Comparison of ENCODE assay signal across 23 cellular contexts in genomic region chr20:17657079-17657825, GRCh38. TPM values are rescaled to one million over a fixed set of nuclear protein-coding genes. Genes with fewer than 3 reads are reported as not detected.
DNase-seq lines count a peak whose midpoint lies in the region; ATAC-seq and TF ChIP-seq lines count a peak whose summit lies in the region.
"Had no signal": no experiment of that assay in that cellular context is flagged by ENCODE, and none has a peak within 500 bp of the region (broad histone marks: within the 10 kb centered on the region; RNA-seq: fewer than 3 reads in every experiment).

No MANE protein-coding gene starts in this region.

- POLR2A ChIA-PET in WTC11 (lab: Charles Lee) = no interaction called here

- H3K27ac ChIP-seq in H9 (ENCODE audit: insufficient read length, low read depth, low read length) = no peak overlapping the region
- peak overlapping the region; percentile 58 for H3K27ac ChIP-seq in smooth muscle cell (ENCODE audit: low read depth)
- H3K27ac ChIP-seq in foreskin keratinocyte = no peak overlapping the region
- H3K27ac ChIP-seq: colonic mucosa, lower lobe of right lung, parathyroid adenoma, Peyer's patch had no signal

- peaks cover 47 to 53% (median 52%) of the 10 kb centered on the region in 3 experiments for H3K36me3 Mint-ChIP-seq in H9 (ENCODE audit: insufficient read depth in 1 of 3, low read depth in 3 of 3)
- peaks cover 50% of the 10 kb centered on the region for H3K36me3 Mint-ChIP-seq in WTC11

- H3K4ac ChIP-seq in H9 (ENCODE audit: low read depth, low read length) = no peak overlapping the region

- no peak overlapping the region for H3K4me3 Mint-ChIP-seq in H9
- no peak overlapping the region for H3K4me3 Mint-ChIP-seq in WTC11
- H3K4me3 Mint-ChIP-seq: activated CD4-positive, alpha-beta T cell treated with anti-CD3 and anti-CD28 coated beads for 36 hours; activated naive CD8-positive, alpha-beta T cell treated with anti-CD3 and anti-CD28 coated beads, Interleukin-2, amount 10 ng/mL, durations not matched to agents 7 days and 5 days had no signal

- H3K9me3 Mint-ChIP-seq in H9 = peaks cover 11 to 22% of the 10 kb centered on the region in 2 experiments
- peaks cover 16% of the 10 kb centered on the region for H3K9me3 Mint-ChIP-seq in WTC11

- peaks cover 6% of the 10 kb centered on the region for H3K36me3 ChIP-seq in smooth muscle cell (ENCODE audit: low read depth)

- no peak overlapping the region for H3T11ph ChIP-seq in H9 (ENCODE audit: low read length)

- H3K4me3 ChIP-seq in smooth muscle cell = no peak overlapping the region
- H3K4me3 ChIP-seq: colonic mucosa, HAP-1, lower lobe of right lung, Peyer's patch, tibial nerve had no signal

- H3K9me3 ChIP-seq in H9 (ENCODE audit: control insufficient read depth, low read depth, low read length) (no peaks in the 10 kb centered on the region), smooth muscle cell (replicated peaks; ENCODE audit: low read depth) (no peaks in the 10 kb centered on the region)
- H3K9me3 ChIP-seq: colonic mucosa, lower lobe of right lung, Peyer's patch had no signal

- H4K5ac ChIP-seq in H9 (ENCODE audit: insufficient read length, low read depth, low read length) = no peak overlapping the region

- H3K79me2 ChIP-seq in H9 (ENCODE audit: insufficient read depth, low read length) (peaks cover 24% of the 10 kb centered on the region; the same call in 1 of the 2 replicates), smooth muscle cell (ENCODE audit: low read depth) (peaks cover 100% of the 10 kb centered on the region)

- H3K4me2 ChIP-seq in H9 (ENCODE audit: insufficient read depth, insufficient read length, low read length) (no peak overlapping the region), smooth muscle cell (no peak overlapping the region)

- no peak overlapping the region for H2AK5ac ChIP-seq in H9 (ENCODE audit: insufficient read length, low read length)

- H2BK20ac ChIP-seq in H9 (ENCODE audit: low read depth, low read length, poor library complexity, severe bottlenecking) = no peak overlapping the region

- peaks cover 37% of the 10 kb centered on the region for H3F3A ChIP-seq in smooth muscle cell (ENCODE audit: low read depth)

- H2AFZ ChIP-seq in H9 (ENCODE audit: low read length) (no peak overlapping the region), smooth muscle cell (ENCODE audit: low read depth) (no peak overlapping the region)
- H2AFZ ChIP-seq: parathyroid adenoma had no signal

- H4K20me1 ChIP-seq in H9 (ENCODE audit: control insufficient read depth, insufficient read depth, insufficient read length) (no peaks in the 10 kb centered on the region), smooth muscle cell (ENCODE audit: low read depth) (peaks cover 100% of the 10 kb centered on the region)

- DNase-seq in H9 (peak; percentile 47), WTC11 (ENCODE audit: low spot score) (no peak), mesenteric fat pad (ENCODE audit: low spot score) (peak; percentile 83), smooth muscle cell (lab: John Stamatoyannopoulos, UW; ENCODE audit: unreplicated experiment) (no peak), foreskin keratinocyte (no peak), left lobe of liver (ENCODE audit: low spot score) (no peak)
- DNase-seq: activated CD4-positive, alpha-beta T cell treated with anti-CD3 and anti-CD28 coated beads for 36 hours; activated naive CD8-positive, alpha-beta T cell treated with anti-CD3 and anti-CD28 coated beads, Interleukin-2, amount 10 ng/mL, durations not matched to agents 7 days and 5 days; AML-193; colonic mucosa; COR-L47; DND-41; lower lobe of right lung; NCI-H1105; NCI-H2081 treated with DMSO at 0.1 percent for 48 hours; NK-92 treated with Interleukin-12 subunit alpha and Interleukin-12 subunit beta, amount 100 ng/mL, for 24 hours; stimulated activated naive CD4-positive, alpha-beta T cell treated with Interleukin-2 at 50 U/mL for 16 hours had no signal

- H4K91ac ChIP-seq in H9 (ENCODE audit: insufficient read length, low read depth, low read length) = no peak overlapping the region

- TF ChIP-seq CTCF in H9 (conservative IDR thresholded peaks at IDR 0.05) (no peak), WTC11 (IDR thresholded peaks at IDR 0.05) (no peak), smooth muscle cell (IDR thresholded peaks at IDR 0.05; ENCODE audit: borderline replicate concordance, insufficient read depth, poor library complexity, severe bottlenecking) (no peak), foreskin keratinocyte (conservative IDR thresholded peaks at IDR 0.05) (no peak)

- no peak; the same call in 1 of the 2 replicates for ATAC-seq in WTC11
- ATAC-seq in foreskin keratinocyte = no peak
- no peak for ATAC-seq in left lobe of liver
- ATAC-seq in HG03469 (IDR thresholded peaks at IDR 0.05; ENCODE audit: unreplicated experiment) = no peak
- ATAC-seq: activated CD4-positive, alpha-beta T cell treated with anti-CD3 and anti-CD28 coated beads for 36 hours; lower lobe of right lung had no signal

- H3K27me3 ChIP-seq in H9 (ENCODE audit: insufficient read depth, low read length) = no peaks in the 10 kb centered on the region
- H3K27me3 ChIP-seq in smooth muscle cell (ENCODE audit: low read depth) = no peaks in the 10 kb centered on the region
- H3K27me3 ChIP-seq in foreskin keratinocyte = no peaks in the 10 kb centered on the region
- H3K27me3 ChIP-seq: colonic mucosa, Peyer's patch, tibial nerve had no signal

- H2BK12ac ChIP-seq in H9 (ENCODE audit: insufficient read length, low read depth, low read length) = no peak overlapping the region

- no peaks in the 10 kb centered on the region for H3K23me2 ChIP-seq in H9 (ENCODE audit: insufficient read length, low read depth, low read length, poor library complexity, severe bottlenecking)

- no peak overlapping the region for H3K23ac ChIP-seq in H9 (ENCODE audit: insufficient read length, low read depth, low read length)

- no peak overlapping the region for H3K56ac ChIP-seq in H9 (ENCODE audit: insufficient read length, low read depth, low read length)

- H3K9ac ChIP-seq in H9 (ENCODE audit: extremely low read depth, insufficient read length, low read length) (no peak overlapping the region), smooth muscle cell (ENCODE audit: low read depth) (no peak overlapping the region)
- H3K9ac ChIP-seq: parathyroid adenoma had no signal

- no peaks in the 10 kb centered on the region; the same call in 1 of the 2 replicates for H3K27me3 Mint-ChIP-seq in H9 (ENCODE audit: low read depth)
- no peaks in the 10 kb centered on the region for H3K27me3 Mint-ChIP-seq in WTC11 (ENCODE audit: low read depth)
- H3K27me3 Mint-ChIP-seq: activated CD4-positive, alpha-beta T cell treated with anti-CD3 and anti-CD28 coated beads for 36 hours; activated naive CD8-positive, alpha-beta T cell treated with anti-CD3 and anti-CD28 coated beads, Interleukin-2, amount 10 ng/mL, durations not matched to agents 7 days and 5 days had no signal

- WGBS in H9 (ENCODE audit: extremely low coverage, insufficient read length, low lambda C conversion rate) = no CpG with 5 or more reads among the region's 9 CpGs
- WGBS in smooth muscle cell (ENCODE audit: low lambda C conversion rate) = 83% methylated on average over 9 of the region's 9 CpGs

- no peak overlapping the region for H4K8ac ChIP-seq in H9 (replicated peaks; ENCODE audit: insufficient read length, low read depth, low read length)

- CTCF ChIA-PET in WTC11 (lab: Charles Lee) = interaction anchor here (0.9 to 3.3 kb wide), 4 partner anchors 24 to 281 kb away, joined by 3 to 24 read pairs (median 9); partner anchors contain the start of gene RRBP1

- H3K27ac Mint-ChIP-seq in H9 = peak overlapping the region; percentile 66 to 79 (median 74); a peak in 4 of 7 replicates
- H3K27ac Mint-ChIP-seq in WTC11 = peak overlapping the region; percentile 72
- H3K27ac Mint-ChIP-seq: activated CD4-positive, alpha-beta T cell treated with anti-CD3 and anti-CD28 coated beads for 36 hours; activated naive CD8-positive, alpha-beta T cell treated with anti-CD3 and anti-CD28 coated beads, Interleukin-2, amount 10 ng/mL, durations not matched to agents 7 days and 5 days had no signal

- no peak overlapping the region for H2BK5ac ChIP-seq in H9 (ENCODE audit: insufficient read length, low read length)

- H3K18ac ChIP-seq in H9 (ENCODE audit: insufficient read length, low read depth, low read length) = no peak overlapping the region

- H3K14ac ChIP-seq in H9 (ENCODE audit: insufficient read depth, low read length) = no peak overlapping the region; the same call in 1 of the 2 replicates

- no peak overlapping the region for H2BK120ac ChIP-seq in H9 (ENCODE audit: low read depth, low read length, poor library complexity, severe bottlenecking)

- H3K79me1 ChIP-seq in H9 (ENCODE audit: insufficient read depth, low read depth, low read length, poor library complexity, severe bottlenecking) = peaks cover 4% of the 10 kb centered on the region

- H3K4me1 ChIP-seq in H9 (ENCODE audit: insufficient read depth, low read length) = peaks cover 2% of the 10 kb centered on the region; the same call in 1 of the 2 replicates
- H3K4me1 ChIP-seq in smooth muscle cell (ENCODE audit: low read depth) = no peaks in the 10 kb centered on the region
- H3K4me1 ChIP-seq in foreskin keratinocyte = no peaks in the 10 kb centered on the region

- H2BK15ac ChIP-seq in H9 (ENCODE audit: low read depth, low read length) = no peak overlapping the region

- H3K4me1 Mint-ChIP-seq in H9 (peaks cover 34 to 44% of the 10 kb centered on the region in 2 experiments), WTC11 (peaks cover 58% of the 10 kb centered on the region)

RNA-seq across cellular contexts. Expression of gene RRBP1, which starts 24.8 kb away (rescaled TPM):
- total RNA-seq in H9 (2021) (89.8 and 97.8 TPM in 2 replicates), WTC11 (2021) (161 to 171 TPM (median 162 TPM) in 3 replicates), mesenteric fat pad (170 TPM), smooth muscle cell (142 and 180 TPM in 2 replicates), foreskin keratinocyte (107 and 109 TPM in 2 replicates), left lobe of liver (191 TPM)
- polyA plus RNA-seq in smooth muscle cell (224 and 226 TPM in 2 replicates), foreskin keratinocyte (51.9 and 56.6 TPM in 2 replicates)

RNA-seq across cellular contexts. Expression of gene BANF2, which starts 42.5 kb away (rescaled TPM):
- not detected in 2 replicates for total RNA-seq in H9 (2021)
- total RNA-seq in WTC11 (2021) = not detected in 3 replicates
- not detected for total RNA-seq in mesenteric fat pad
- not detected in 2 replicates for total RNA-seq in smooth muscle cell
- not detected in 2 replicates for polyA plus RNA-seq in smooth muscle cell
- not detected in 2 replicates for total RNA-seq in foreskin keratinocyte
- not detected in 2 replicates for polyA plus RNA-seq in foreskin keratinocyte
- not detected for total RNA-seq in left lobe of liver
- total RNA-seq: activated CD4-positive, alpha-beta T cell treated with anti-CD3 and anti-CD28 coated beads for 36 hours; activated naive CD8-positive, alpha-beta T cell treated with anti-CD3 and anti-CD28 coated beads, Interleukin-2, amount 10 ng/mL, durations not matched to agents 7 days and 5 days; colonic mucosa; lower lobe of right lung; NCI-H460; Peyer's patch; tibial nerve had no signal

Comparison
In these comparisons a context has a peak if more than half of its experiments do, and no peak if none do; other contexts are left out.
1. DNase-seq: peak in H9 (single experiment) and mesenteric fat pad (single experiment); none in WTC11 (single experiment), smooth muscle cell (single experiment), foreskin keratinocyte (0 of 2) and left lobe of liver (single experiment).